ENCODE assay signal across 32 cellular contexts in genomic region chr7:55336540-55336939, GRCh38.
"Had no signal": no experiment of that assay in that cellular context is flagged by ENCODE, and none has a peak within 500 bp of the region (broad histone marks: within the 10 kb centered on the region; RNA-seq: fewer than 3 reads in every experiment).

No MANE protein-coding gene starts in this region.

- H3K79me2 ChIP-seq: hepatocyte had no signal

- H3K9me3 ChIP-seq: adrenal gland, body of pancreas, colonic mucosa, esophagus squamous epithelium, gastroesophageal sphincter, heart right ventricle had no signal

- H3K4me3 ChIP-seq: adrenal gland, body of pancreas, colonic mucosa, esophagus squamous epithelium, gastroesophageal sphincter, heart right ventricle, hepatocyte had no signal

- H2AFZ ChIP-seq: hepatocyte had no signal

- H3K36me3 Mint-ChIP-seq: activated CD4-positive, alpha-beta memory T cell treated with anti-CD3 and anti-CD28 coated beads for 36 hours; activated CD8-positive, alpha-beta memory T cell treated with anti-CD3 and anti-CD28 coated beads, Interleukin-2, amount 10 ng/mL, durations not matched to agents 7 days and 5 days; activated naive CD4-positive, alpha-beta T cell treated with anti-CD3 and anti-CD28 coated beads, Interleukin-2, amount 50 U/mL, for 24 hours; activated naive CD8-positive, alpha-beta T cell treated with anti-CD3 and anti-CD28 coated beads for 36 hours had no signal

- H3K27ac ChIP-seq: adrenal gland, body of pancreas, colonic mucosa, esophagus squamous epithelium, gastroesophageal sphincter, heart right ventricle, hepatocyte had no signal

- H3K36me3 ChIP-seq: adrenal gland, colonic mucosa, esophagus squamous epithelium, gastroesophageal sphincter, heart right ventricle had no signal

- H3K4me1 Mint-ChIP-seq: activated CD4-positive, alpha-beta T cell treated with anti-CD3 and anti-CD28 coated beads for 36 hours; activated CD4-positive, alpha-beta T cell treated with anti-CD3 and anti-CD28 coated beads, Interleukin-2, amount 10 ng/mL, durations not matched to agents 24 days and 14 days; activated CD8-positive, alpha-beta memory T cell treated with anti-CD3 and anti-CD28 coated beads, Interleukin-2, amount 10 ng/mL, durations not matched to agents 7 days and 5 days; activated naive CD4-positive, alpha-beta T cell treated with anti-CD3 and anti-CD28 coated beads, Interleukin-2, amount 50 U/mL, for 24 hours; activated naive CD8-positive, alpha-beta T cell treated with anti-CD3 and anti-CD28 coated beads for 36 hours; activated naive CD8-positive, alpha-beta T cell treated with anti-CD3 and anti-CD28 coated beads, Interleukin-2, amount 50 U/mL, for 24 hours had no signal

- H3K27ac Mint-ChIP-seq: activated CD4-positive, alpha-beta memory T cell treated with anti-CD3 and anti-CD28 coated beads for 36 hours; activated CD4-positive, alpha-beta T cell treated with anti-CD3 and anti-CD28 coated beads for 36 hours; activated CD4-positive, alpha-beta T cell treated with anti-CD3 and anti-CD28 coated beads, Interleukin-2, amount 10 ng/mL, durations not matched to agents 24 days and 14 days; activated CD8-positive, alpha-beta memory T cell treated with anti-CD3 and anti-CD28 coated beads, Interleukin-2, amount 10 ng/mL, durations not matched to agents 7 days and 5 days; activated CD8-positive, alpha-beta T cell treated with anti-CD3 and anti-CD28 coated beads, Interleukin-2, amount 10 ng/mL, durations not matched to agents 7 days and 5 days; activated naive CD4-positive, alpha-beta T cell treated with anti-CD3 and anti-CD28 coated beads for 36 hours; activated naive CD4-positive, alpha-beta T cell treated with anti-CD3 and anti-CD28 coated beads, Interleukin-2, amount 50 U/mL, for 24 hours; activated naive CD8-positive, alpha-beta T cell treated with anti-CD3 and anti-CD28 coated beads for 36 hours; activated naive CD8-positive, alpha-beta T cell treated with anti-CD3 and anti-CD28 coated beads, Interleukin-2, amount 50 U/mL, for 24 hours; activated T-helper 1 cell treated with anti-CD3 and anti-CD28 coated beads, Interleukin-12 subunit alpha, Interleukin-12 subunit beta, Interleukin-2, Interleukin-4 antibody, amounts not matched to agents 30 ng/mL and 10 ng/mL and 1 ng/mL, durations not matched to agents 14 hours and 24 hours and 36 hours; activated T-helper 2 cell treated with anti-CD3 and anti-CD28 coated beads, Interferon-gamma antibody, Interleukin-2, Interleukin-4, amounts not matched to agents 10 μg/mL and 5 μg/mL and 100 μg/mL, durations not matched to agents 14 hours and 24 hours and 36 hours had no signal

- DNase-seq: activated CD4-positive, alpha-beta memory T cell treated with anti-CD3 and anti-CD28 coated beads for 36 hours; activated CD4-positive, alpha-beta T cell treated with anti-CD3 and anti-CD28 coated beads for 36 hours; activated CD4-positive, alpha-beta T cell treated with anti-CD3 and anti-CD28 coated beads, Interleukin-2, amount 10 ng/mL, durations not matched to agents 24 days and 14 days; activated CD4-positive, CD25-positive, alpha-beta regulatory T cell; activated CD4-positive, CD25-positive, alpha-beta regulatory T cell treated with anti-CD3 and anti-CD28 coated beads, Interleukin-2, amount 50 U/mL, for 72 hours; activated CD8-positive, alpha-beta memory T cell treated with anti-CD3 and anti-CD28 coated beads, Interleukin-2, amount 10 ng/mL, durations not matched to agents 7 days and 5 days; activated CD8-positive, alpha-beta memory T cell treated with anti-CD3 and anti-CD28 coated beads, Interleukin-2, amount 50 U/mL, for 4 hours; activated CD8-positive, alpha-beta T cell treated with anti-CD3 and anti-CD28 coated beads, Interleukin-2, amount 10 ng/mL, durations not matched to agents 7 days and 5 days; activated effector memory CD4-positive, alpha-beta T cell treated with anti-CD3 and anti-CD28 coated beads, Interleukin-2, amount 50 U/mL, for 16 hours; activated naive CD4-positive, alpha-beta T cell treated with anti-CD3 and anti-CD28 coated beads for 36 hours; activated naive CD8-positive, alpha-beta T cell treated with anti-CD3 and anti-CD28 coated beads for 36 hours; activated naive CD8-positive, alpha-beta T cell treated with anti-CD3 and anti-CD28 coated beads, Interleukin-2, amount 50 U/mL, for 24 hours; activated T-cell treated with anti-CD3 and anti-CD28 coated beads, Interleukin-2, amount 50 U/mL, for 1 hour; activated T-cell treated with anti-CD3 and anti-CD28 coated beads, Interleukin-2, amount 50 U/mL, for 48 hours; adrenal gland; amygdala; aorta; body of pancreas; caudate nucleus; colonic mucosa; effector CD8-positive, alpha-beta T cell; erythroblast; esophagus squamous epithelium; foreskin melanocyte; heart right ventricle; T-helper 2 cell had no signal

- FAIRE-seq: endometrium had no signal

- H3K4me3 Mint-ChIP-seq: activated CD4-positive, alpha-beta memory T cell treated with anti-CD3 and anti-CD28 coated beads for 36 hours; activated CD4-positive, alpha-beta T cell treated with anti-CD3 and anti-CD28 coated beads for 36 hours; activated CD4-positive, alpha-beta T cell treated with anti-CD3 and anti-CD28 coated beads, Interleukin-2, amount 10 ng/mL, durations not matched to agents 24 days and 14 days; activated CD8-positive, alpha-beta memory T cell treated with anti-CD3 and anti-CD28 coated beads, Interleukin-2, amount 10 ng/mL, durations not matched to agents 7 days and 5 days; activated CD8-positive, alpha-beta T cell treated with anti-CD3 and anti-CD28 coated beads, Interleukin-2, amount 10 ng/mL, durations not matched to agents 7 days and 5 days; activated naive CD4-positive, alpha-beta T cell treated with anti-CD3 and anti-CD28 coated beads for 36 hours; activated naive CD4-positive, alpha-beta T cell treated with anti-CD3 and anti-CD28 coated beads, Interleukin-2, amount 50 U/mL, for 24 hours; activated naive CD8-positive, alpha-beta T cell treated with anti-CD3 and anti-CD28 coated beads for 36 hours; activated naive CD8-positive, alpha-beta T cell treated with anti-CD3 and anti-CD28 coated beads, Interleukin-2, amount 50 U/mL, for 24 hours; activated T-helper 1 cell treated with anti-CD3 and anti-CD28 coated beads, Interleukin-12 subunit alpha, Interleukin-12 subunit beta, Interleukin-2, Interleukin-4 antibody, amounts not matched to agents 30 ng/mL and 10 ng/mL and 1 ng/mL, durations not matched to agents 14 hours and 24 hours and 36 hours had no signal

- H3K9me3 Mint-ChIP-seq: activated CD4-positive, alpha-beta memory T cell treated with anti-CD3 and anti-CD28 coated beads for 36 hours; activated CD4-positive, alpha-beta T cell treated with anti-CD3 and anti-CD28 coated beads, Interleukin-2, amount 10 ng/mL, durations not matched to agents 24 days and 14 days; activated naive CD4-positive, alpha-beta T cell treated with anti-CD3 and anti-CD28 coated beads for 36 hours; activated naive CD4-positive, alpha-beta T cell treated with anti-CD3 and anti-CD28 coated beads, Interleukin-2, amount 50 U/mL, for 24 hours; activated naive CD8-positive, alpha-beta T cell treated with anti-CD3 and anti-CD28 coated beads for 36 hours; activated naive CD8-positive, alpha-beta T cell treated with anti-CD3 and anti-CD28 coated beads, Interleukin-2, amount 50 U/mL, for 24 hours; activated T-helper 1 cell treated with anti-CD3 and anti-CD28 coated beads, Interleukin-12 subunit alpha, Interleukin-12 subunit beta, Interleukin-2, Interleukin-4 antibody, amounts not matched to agents 30 ng/mL and 10 ng/mL and 1 ng/mL, durations not matched to agents 14 hours and 24 hours and 36 hours; activated T-helper 2 cell treated with anti-CD3 and anti-CD28 coated beads, Interferon-gamma antibody, Interleukin-2, Interleukin-4, amounts not matched to agents 10 μg/mL and 5 μg/mL and 100 μg/mL, durations not matched to agents 14 hours and 24 hours and 36 hours had no signal

- H3K4me2 ChIP-seq: hepatocyte had no signal

- H3K4me1 ChIP-seq: adrenal gland, body of pancreas, colonic mucosa, esophagus squamous epithelium, gastroesophageal sphincter, heart right ventricle had no signal

- H3K27me3 Mint-ChIP-seq: activated naive CD4-positive, alpha-beta T cell treated with anti-CD3 and anti-CD28 coated beads, Interleukin-2, amount 50 U/mL, for 24 hours had no signal

- H3K27me3 ChIP-seq: adrenal gland, body of pancreas, colonic mucosa, esophagus squamous epithelium, gastroesophageal sphincter, hepatocyte had no signal
